ENCODE assay signal across 1 cellular context in the genomic region with DNA sequence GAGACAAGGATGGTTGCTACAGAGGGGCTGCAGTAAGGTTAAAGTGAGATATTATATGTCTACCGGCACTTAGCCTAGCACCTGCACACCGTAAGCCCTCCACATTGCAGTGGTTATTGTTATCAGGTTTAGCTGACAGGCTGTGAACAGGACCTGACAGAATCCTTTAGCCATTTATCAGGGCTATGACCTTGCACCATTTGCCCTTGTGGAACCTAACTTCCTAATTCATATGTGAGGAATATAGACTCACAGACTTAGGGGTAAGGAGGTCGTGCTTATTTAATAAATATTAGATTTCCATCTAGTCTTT.
TF ChIP-seq lines count a peak whose summit lies in the region.

No MANE protein-coding gene starts in this region.

TF ChIP-seq in K562, 482 proteins besides CTCF, POLR2A, EP300 and RAD21 (continued from another document and continues in another):
- TF ChIP-seq ARHGAP35 (IDR thresholded peaks at IDR 0.05; ENCODE audit: partially characterized antibody) (no peak), SMAD1 (IDR thresholded peaks at IDR 0.05; ENCODE audit: low read depth, low read length, partially characterized antibody) (no peak), PTTG1 (tag; IDR thresholded peaks at IDR 0.05; ENCODE audit: low read depth) (no peak), TRIM28 (IDR thresholded peaks at IDR 0.05) (no peak), TBP (optimal IDR thresholded peaks at IDR 0.05; ENCODE audit: low read depth, low read length) (no peak), NR2F6 (CRISPR knock-in tag; IDR thresholded peaks at IDR 0.05) (no peak), PTRF (tag; IDR thresholded peaks at IDR 0.05) (no peak), ZBTB11 (CRISPR knock-in tag; IDR thresholded peaks at IDR 0.05) (0 out of 6 replicates have a peak, but pooled peaks of 1 of the 3 experiments have one; percentile 11), RBM15 (IDR thresholded peaks at IDR 0.05; ENCODE audit: insufficient read depth, low read length) (no peak), CREBBP (IDR thresholded peaks at IDR 0.05; ENCODE audit: low read depth, low read length) (no peak), HMGN3 (IDR thresholded peaks at IDR 0.05; ENCODE audit: borderline replicate concordance, extremely low read depth, insufficient read length, low read depth, low read length) (no peak), PRDM10 (IDR thresholded peaks at IDR 0.05; ENCODE audit: partially characterized antibody) (no peak), ZNF41 (CRISPR knock-in tag; conservative IDR thresholded peaks at IDR 0.05) (no peak), C11orf30 (IDR thresholded peaks at IDR 0.05; ENCODE audit: low read depth) (peak; percentile 17; the same call in 1 of the 2 replicates), DPF2 (IDR thresholded peaks at IDR 0.05) (peak; percentile 69), ZNF785 (CRISPR knock-in tag; IDR thresholded peaks at IDR 0.05) (no peak), RBM39 (optimal IDR thresholded peaks at IDR 0.05; ENCODE audit: low read depth, low read length) (no peak), MYC (IDR thresholded peaks at IDR 0.05; ENCODE audit: low read depth, low read length) (no peak), MYC (CRISPR knock-in tag; IDR thresholded peaks at IDR 0.05; ENCODE audit: borderline replicate concordance, low read depth) (no peak), THRAP3 (IDR thresholded peaks at IDR 0.05; ENCODE audit: borderline replicate concordance) (no peak), PRPF4 (IDR thresholded peaks at IDR 0.05; ENCODE audit: insufficient read depth, low read depth, low read length, poor library complexity, severe bottlenecking) (no peak), CHD2 (IDR thresholded peaks at IDR 0.05; ENCODE audit: low read depth, low read length) (no peak), PHF20 (IDR thresholded peaks at IDR 0.05; ENCODE audit: partially characterized antibody) (no peak), FOXP1 (CRISPR knock-in tag; IDR thresholded peaks at IDR 0.05) (no peak), BMI1 (IDR thresholded peaks at IDR 0.05; ENCODE audit: low read length) (no peak), ZNF668 (CRISPR knock-in tag; IDR thresholded peaks at IDR 0.05) (no peak; the same call in 1 of the 2 replicates), SAFB2 (IDR thresholded peaks at IDR 0.05; ENCODE audit: borderline replicate concordance, low read depth, low read length, severe bottlenecking) (no peak), ZNF407 (IDR thresholded peaks at IDR 0.05; ENCODE audit: low read depth) (no peak), NR0B1 (IDR thresholded peaks at IDR 0.05; ENCODE audit: partially characterized antibody) (no peak)
- TF ChIP-seq, protein P1, sequence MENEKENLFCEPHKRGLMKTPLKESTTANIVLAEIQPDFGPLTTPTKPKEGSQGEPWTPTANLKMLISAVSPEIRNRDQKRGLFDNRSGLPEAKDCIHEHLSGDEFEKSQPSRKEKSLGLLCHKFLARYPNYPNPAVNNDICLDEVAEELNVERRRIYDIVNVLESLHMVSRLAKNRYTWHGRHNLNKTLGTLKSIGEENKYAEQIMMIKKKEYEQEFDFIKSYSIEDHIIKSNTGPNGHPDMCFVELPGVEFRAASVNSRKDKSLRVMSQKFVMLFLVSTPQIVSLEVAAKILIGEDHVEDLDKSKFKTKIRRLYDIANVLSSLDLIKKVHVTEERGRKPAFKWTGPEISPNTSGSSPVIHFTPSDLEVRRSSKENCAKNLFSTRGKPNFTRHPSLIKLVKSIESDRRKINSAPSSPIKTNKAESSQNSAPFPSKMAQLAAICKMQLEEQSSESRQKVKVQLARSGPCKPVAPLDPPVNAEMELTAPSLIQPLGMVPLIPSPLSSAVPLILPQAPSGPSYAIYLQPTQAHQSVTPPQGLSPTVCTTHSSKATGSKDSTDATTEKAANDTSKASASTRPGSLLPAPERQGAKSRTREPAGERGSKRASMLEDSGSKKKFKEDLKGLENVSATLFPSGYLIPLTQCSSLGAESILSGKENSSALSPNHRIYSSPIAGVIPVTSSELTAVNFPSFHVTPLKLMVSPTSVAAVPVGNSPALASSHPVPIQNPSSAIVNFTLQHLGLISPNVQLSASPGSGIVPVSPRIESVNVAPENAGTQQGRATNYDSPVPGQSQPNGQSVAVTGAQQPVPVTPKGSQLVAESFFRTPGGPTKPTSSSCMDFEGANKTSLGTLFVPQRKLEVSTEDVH (IDR thresholded peaks at IDR 0.05; ENCODE audit: low read depth, partially characterized antibody), result no peak
- TF ChIP-seq, protein P2, sequence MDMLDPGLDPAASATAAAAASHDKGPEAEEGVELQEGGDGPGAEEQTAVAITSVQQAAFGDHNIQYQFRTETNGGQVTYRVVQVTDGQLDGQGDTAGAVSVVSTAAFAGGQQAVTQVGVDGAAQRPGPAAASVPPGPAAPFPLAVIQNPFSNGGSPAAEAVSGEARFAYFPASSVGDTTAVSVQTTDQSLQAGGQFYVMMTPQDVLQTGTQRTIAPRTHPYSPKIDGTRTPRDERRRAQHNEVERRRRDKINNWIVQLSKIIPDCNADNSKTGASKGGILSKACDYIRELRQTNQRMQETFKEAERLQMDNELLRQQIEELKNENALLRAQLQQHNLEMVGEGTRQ (CRISPR knock-in tag; IDR thresholded peaks at IDR 0.05), result no peak
- TF ChIP-seq, protein P3, sequence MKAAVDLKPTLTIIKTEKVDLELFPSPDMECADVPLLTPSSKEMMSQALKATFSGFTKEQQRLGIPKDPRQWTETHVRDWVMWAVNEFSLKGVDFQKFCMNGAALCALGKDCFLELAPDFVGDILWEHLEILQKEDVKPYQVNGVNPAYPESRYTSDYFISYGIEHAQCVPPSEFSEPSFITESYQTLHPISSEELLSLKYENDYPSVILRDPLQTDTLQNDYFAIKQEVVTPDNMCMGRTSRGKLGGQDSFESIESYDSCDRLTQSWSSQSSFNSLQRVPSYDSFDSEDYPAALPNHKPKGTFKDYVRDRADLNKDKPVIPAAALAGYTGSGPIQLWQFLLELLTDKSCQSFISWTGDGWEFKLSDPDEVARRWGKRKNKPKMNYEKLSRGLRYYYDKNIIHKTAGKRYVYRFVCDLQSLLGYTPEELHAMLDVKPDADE (conservative IDR thresholded peaks at IDR 0.05; ENCODE audit: control insufficient read depth, low read depth, low read length), result no peak
